In genomic region chr4:38860788-38861424, GRCh38 we compare ENCODE assay signal across 9 cellular contexts. TPM values are rescaled to one million over a fixed set of nuclear protein-coding genes. Genes with fewer than 3 reads are reported as not detected.
DNase-seq lines count a peak whose midpoint lies in the region; ATAC-seq and TF ChIP-seq lines count a peak whose summit lies in the region.
"Had no signal": no experiment of that assay in that cellular context is flagged by ENCODE, and none has a peak within 500 bp of the region (broad histone marks: within the 10 kb centered on the region; RNA-seq: fewer than 3 reads in every experiment).

No MANE protein-coding gene starts in this region.

- peak in 2 of 3 experiments; percentile 37 to 39 for DNase-seq in NCI-H1417 (lab: John Stamatoyannopoulos, UW)
- no peak for DNase-seq in NCI-H1417 treated with DMSO at 0.1 percent for 48 hours (lab: John Stamatoyannopoulos, UW)
- no peak for DNase-seq in HFFc6
- DNase-seq in NT2/D1 (ENCODE audit: low read depth, low spot score), result peak; percentile 42
- peak; percentile 47 for DNase-seq in activated T-cell treated with anti-CD3 and anti-CD28 coated beads, Interleukin-2, amount 50 U/mL, for 4 hours
- peak; percentile 27 for DNase-seq in glomerular visceral epithelial cell (ENCODE audit: extremely low spot score)
- peak; percentile 39 for DNase-seq in stimulated activated CD4-positive, alpha-beta T cell treated with anti-CD3 and anti-CD28 coated beads, Interleukin-2, amount 100 ng/mL, for 4 hours (ENCODE audit: low read depth)
- DNase-seq in NCI-H526 treated with DMSO at 0.1 percent for 48 hours (lab: John Stamatoyannopoulos, UW), result no peak

- H3K4me1 Mint-ChIP-seq in HFFc6 (ENCODE audit: low read depth), result peaks cover 49% of the 10 kb centered on the region
- H3K4me1 Mint-ChIP-seq in activated T-cell treated with anti-CD3 and anti-CD28 coated beads, Interleukin-2, amount 50 U/mL, for 4 hours (ENCODE audit: low read depth), result peaks cover 34% of the 10 kb centered on the region

- no peaks in the 10 kb centered on the region for H3K27me3 ChIP-seq in NT2/D1 (ENCODE audit: insufficient read depth, insufficient read length)
- H3K27me3 ChIP-seq: BLaER1 had no signal

- H3K4me3 ChIP-seq in NT2/D1 (ENCODE audit: insufficient read length, low read depth), result no peak overlapping the region
- H3K4me3 ChIP-seq: BLaER1 had no signal

- no peaks in the 10 kb centered on the region for H3K36me3 ChIP-seq in NT2/D1 (ENCODE audit: insufficient read depth, insufficient read length, low read length)
- H3K36me3 ChIP-seq: BLaER1 had no signal

- no peak overlapping the region for H3K4me3 Mint-ChIP-seq in HFFc6
- no peak overlapping the region for H3K4me3 Mint-ChIP-seq in activated T-cell treated with anti-CD3 and anti-CD28 coated beads, Interleukin-2, amount 50 U/mL, for 4 hours

- no peaks in the 10 kb centered on the region for H3K4me1 ChIP-seq in NT2/D1 (ENCODE audit: insufficient read depth, insufficient read length)

- H3K9me3 ChIP-seq in NT2/D1 (ENCODE audit: insufficient read depth, low read length), result no peaks in the 10 kb centered on the region
- H3K9me3 ChIP-seq: BLaER1 had no signal

- H3K27ac Mint-ChIP-seq in HFFc6, result no peak overlapping the region

- no peak overlapping the region for H3K9ac ChIP-seq in NT2/D1 (ENCODE audit: insufficient read length, low read depth)
- H3K9ac ChIP-seq: BLaER1 had no signal

- TF ChIP-seq CTCF in HFFc6 (IDR thresholded peaks at IDR 0.05), result peak; percentile 91

- no peaks in the 10 kb centered on the region for H3K9me3 Mint-ChIP-seq in HFFc6
- H3K9me3 Mint-ChIP-seq in activated T-cell treated with anti-CD3 and anti-CD28 coated beads, Interleukin-2, amount 50 U/mL, for 4 hours, result no peaks in the 10 kb centered on the region

- peak; percentile 42 to 65 for ATAC-seq in activated T-cell treated with anti-CD3 and anti-CD28 coated beads, Interleukin-2, amount 50 U/mL, for 4 hours

- H3K36me3 Mint-ChIP-seq in HFFc6 (ENCODE audit: low read depth), result no peaks in the 10 kb centered on the region
- no peaks in the 10 kb centered on the region for H3K36me3 Mint-ChIP-seq in activated T-cell treated with anti-CD3 and anti-CD28 coated beads, Interleukin-2, amount 50 U/mL, for 4 hours (ENCODE audit: insufficient read depth)

- no peaks in the 10 kb centered on the region; the same call in none of the 2 replicates for H3K27me3 Mint-ChIP-seq in HFFc6 (ENCODE audit: insufficient read depth)
- H3K27me3 Mint-ChIP-seq in activated T-cell treated with anti-CD3 and anti-CD28 coated beads, Interleukin-2, amount 50 U/mL, for 4 hours (ENCODE audit: low read depth), result peaks cover 5% of the 10 kb centered on the region

RNA-seq across cellular contexts. Expression of gene TLR6, which starts 4.3 kb away (rescaled TPM):
- 1 to 10 TPM in 3 of 6 experiments, under 1 TPM in 3; 0.76 to 1.3 (median 0.97) TPM for total RNA-seq in HFFc6 (2021; fragmentation: NEBNext Ultra II Directional; extraction: Animal tissue kit (Norgen Biotek cat#: 25700))
- 1 to 10 TPM in 1 of 3 donors, under 1 TPM in 2; 0.73 to 1.9 (median 0.95) TPM for total RNA-seq in activated T-cell treated with anti-CD3 and anti-CD28 coated beads, Interleukin-2, amount 50 U/mL, for 4 hours

RNA-seq across cellular contexts. Expression of gene FAM114A1, which starts 6.7 kb away (rescaled TPM):
- 100 to 1,000 TPM; 161 to 210 (median 187) TPM for total RNA-seq in HFFc6 (2021; fragmentation: NEBNext Ultra II Directional; extraction: Animal tissue kit (Norgen Biotek cat#: 25700))
- total RNA-seq in activated T-cell treated with anti-CD3 and anti-CD28 coated beads, Interleukin-2, amount 50 U/mL, for 4 hours, result under 1 TPM; 0.24 to 0.34 (median 0.25) TPM

RNA-seq across cellular contexts. Expression of gene TLR1, which starts 56.3 kb away (rescaled TPM):
- under 1 TPM in 2 of 6 experiments, not detected in 4; 0.07 to 0.10 TPM for total RNA-seq in HFFc6 (2021; fragmentation: NEBNext Ultra II Directional; extraction: Animal tissue kit (Norgen Biotek cat#: 25700))
- 1 to 10 TPM in 2 of 3 donors, under 1 TPM in 1; 0.53 to 2.0 (median 1.1) TPM for total RNA-seq in activated T-cell treated with anti-CD3 and anti-CD28 coated beads, Interleukin-2, amount 50 U/mL, for 4 hours

Comparison
In these comparisons a context has a peak if more than half of its experiments do, and no peak if none do; other contexts are left out.
1. DNase-seq: peak in NCI-H1417 (2 of 3), NT2/D1 (single experiment), activated T-cell treated with anti-CD3 and anti-CD28 coated beads, Interleukin-2, amount 50 U/mL, for 4 hours (single experiment), glomerular visceral epithelial cell (single experiment) and stimulated activated CD4-positive, alpha-beta T cell treated with anti-CD3 and anti-CD28 coated beads, Interleukin-2, amount 100 ng/mL, for 4 hours (single experiment); none in NCI-H1417 treated with DMSO at 0.1 percent for 48 hours (single experiment), HFFc6 (single experiment) and NCI-H526 treated with DMSO at 0.1 percent for 48 hours (single experiment).
2. RNA of gene FAM114A1, which starts 6.7 kb away (total RNA-seq): 161 to 210 TPM in HFFc6; 0.24 to 0.34 TPM in activated T-cell treated with anti-CD3 and anti-CD28 coated beads, Interleukin-2, amount 50 U/mL, for 4 hours; every median in the first group is over 100 times any median in the second.